Comparison of ENCODE assay signal across 11 cellular contexts in genomic region chr19:49427855-49428546, GRCh38. TPM values are rescaled to one million over a fixed set of nuclear protein-coding genes. Genes with fewer than 3 reads are reported as not detected.
A peak's percentile ranks its signal among the peaks of the same experiment; 100 is the strongest.
DNase-seq lines count a peak whose midpoint lies in the region; TF ChIP-seq lines count a peak whose summit lies in the region.
"Had no signal": no experiment of that assay in that cellular context is flagged by ENCODE, and none has a peak within 500 bp of the region (broad histone marks: within the 10 kb centered on the region; RNA-seq: fewer than 3 reads in every experiment).

No MANE protein-coding gene starts in this region.

- no peak overlapping the region for H3K9ac ChIP-seq in parathyroid adenoma

- H3K27me3 ChIP-seq in effector memory CD4-positive, alpha-beta T cell (replicated peaks; ENCODE audit: control insufficient read depth, insufficient read depth, low read length, poor library complexity, severe bottlenecking) = peaks cover 68% of the 10 kb centered on the region
- peaks cover 29% of the 10 kb centered on the region for H3K27me3 ChIP-seq in parathyroid adenoma (ENCODE audit: control insufficient read depth, insufficient read depth, low read length)
- H3K27me3 ChIP-seq in MG63 = peaks cover 75% of the 10 kb centered on the region

- no peaks in the 10 kb centered on the region for H3K79me2 ChIP-seq in parathyroid adenoma

- DNase-seq in NCI-H82 (lab: John Stamatoyannopoulos, UW) (peak; percentile 25), NCI-H82 treated with DMSO at 0.1 percent for 48 hours (lab: John Stamatoyannopoulos, UW; ENCODE audit: unreplicated experiment) (no peak), NCI-H510A treated with DMSO at 0.1 percent for 48 hours (lab: John Stamatoyannopoulos, UW) (peak; percentile 57), MG63 (no peak), SW 1271 (lab: John Stamatoyannopoulos, UW) (no peak)
- no peak for DNase-seq in effector memory CD4-positive, alpha-beta T cell
- no peak for DNase-seq in stimulated activated naive CD4-positive, alpha-beta T cell treated with Interleukin-2 at 50 U/mL for 16 hours (lab: John Stamatoyannopoulos, UW)

- peak overlapping the region; percentile 62 for H3K4me2 ChIP-seq in parathyroid adenoma (ENCODE audit: low read length)

- peak overlapping the region; percentile 20 for H3K4me3 ChIP-seq in effector memory CD4-positive, alpha-beta T cell (ENCODE audit: insufficient read depth, low read depth, low read length, poor library complexity, severe bottlenecking)
- peak overlapping the region; percentile 1 for H3K4me3 ChIP-seq in parathyroid adenoma (ENCODE audit: low read depth, low read length)
- H3K4me3 ChIP-seq in MG63 = no peak overlapping the region

- H3K4me1 ChIP-seq in effector memory CD4-positive, alpha-beta T cell (ENCODE audit: control insufficient read depth, insufficient read depth, low read length, poor library complexity, severe bottlenecking) = peaks cover 47% of the 10 kb centered on the region
- H3K4me1 ChIP-seq in parathyroid adenoma = no peaks in the 10 kb centered on the region

- TF ChIP-seq CTCF in parathyroid adenoma (IDR thresholded peaks at IDR 0.05) = no peak

- no peak overlapping the region for H3K27ac ChIP-seq in effector memory CD4-positive, alpha-beta T cell (ENCODE audit: insufficient read depth, low read length, poor library complexity, severe bottlenecking)
- no peak overlapping the region for H3K27ac ChIP-seq in parathyroid adenoma
- H3K27ac ChIP-seq: C4-2B had no signal

- no peaks in the 10 kb centered on the region for H3K9me3 ChIP-seq in effector memory CD4-positive, alpha-beta T cell (ENCODE audit: control insufficient read depth, low read length)
- H3K9me3 ChIP-seq in parathyroid adenoma (ENCODE audit: control insufficient read depth, low read length) (no peaks in the 10 kb centered on the region), MG63 (no peaks in the 10 kb centered on the region)

- no peaks in the 10 kb centered on the region for H3K36me3 ChIP-seq in effector memory CD4-positive, alpha-beta T cell (ENCODE audit: control insufficient read depth, insufficient read depth, low read length)
- H3K36me3 ChIP-seq in parathyroid adenoma (ENCODE audit: control insufficient read depth, insufficient read depth, low read length) = no peaks in the 10 kb centered on the region
- no peaks in the 10 kb centered on the region for H3K36me3 ChIP-seq in MG63

- H2AFZ ChIP-seq in parathyroid adenoma = peak overlapping the region; percentile 65

RNA-seq across cellular contexts. Expression of gene GFY, which starts 2.8 kb away (rescaled TPM):
- total RNA-seq in MG63 (2014; rRNA removed; shearing (Covaris generic); ENCODE audit: low replicate concordance) = not detected in 2 replicates
- total RNA-seq: pulmonary artery endothelial cell, urinary bladder had no signal

RNA-seq across cellular contexts. Expression of gene PTH2, which starts 4.8 kb away (rescaled TPM):
- total RNA-seq in MG63 (2014; rRNA removed; shearing (Covaris generic); ENCODE audit: low replicate concordance) = not detected in 2 replicates
- total RNA-seq: pulmonary artery endothelial cell, urinary bladder had no signal

RNA-seq across cellular contexts. Expression of gene SLC17A7, which starts 13.3 kb away (rescaled TPM):
- total RNA-seq in MG63 (2014; rRNA removed; shearing (Covaris generic); ENCODE audit: low replicate concordance) = not detected in 2 replicates
- total RNA-seq: pulmonary artery endothelial cell had no signal

RNA-seq across cellular contexts. Expression of gene PIH1D1, which starts 23.6 kb away (rescaled TPM):
- 121 and 144 TPM in 2 replicates for total RNA-seq in MG63 (2014; rRNA removed; shearing (Covaris generic); ENCODE audit: low replicate concordance)

RNA-seq across cellular contexts. Expression of gene ALDH16A1, which starts 25.0 kb away (rescaled TPM):
- total RNA-seq in MG63 (2014; rRNA removed; shearing (Covaris generic); ENCODE audit: low replicate concordance) = 86.4 and 89.0 TPM in 2 replicates

Comparison
In these comparisons a context has a peak if more than half of its experiments do, and no peak if none do; other contexts are left out.
1. DNase-seq: peak in NCI-H82 (single experiment) and NCI-H510A treated with DMSO at 0.1 percent for 48 hours (single experiment); none in NCI-H82 treated with DMSO at 0.1 percent for 48 hours (single experiment), effector memory CD4-positive, alpha-beta T cell (0 of 3), MG63 (single experiment), stimulated activated naive CD4-positive, alpha-beta T cell treated with Interleukin-2 at 50 U/mL for 16 hours (single experiment) and SW 1271 (0 of 2).